8 cellular contexts compared by ENCODE assay signal in genomic region chr12:108832730-108833354, GRCh38. TPM values are rescaled to one million over a fixed set of nuclear protein-coding genes. Genes with fewer than 3 reads are reported as not detected.
A peak's percentile ranks its signal among the peaks of the same experiment; 100 is the strongest.
DNase-seq lines count a peak whose midpoint lies in the region; ATAC-seq and TF ChIP-seq lines count a peak whose summit lies in the region.

No MANE protein-coding gene starts in this region.

- 0 out of 2 replicates have a peak overlapping the region, but pooled peaks have one; percentile 32 for H3K27ac ChIP-seq in GM23338 (ENCODE audit: low read depth)
- H3K27ac ChIP-seq in right atrium auricular region, result peak overlapping the region; percentile 82 to 92
- peak overlapping the region; percentile 99 for H3K27ac ChIP-seq in smooth muscle cell (ENCODE audit: low read depth)

- no peaks in the 10 kb centered on the region for H3K9me3 Mint-ChIP-seq in GM23338

- peaks cover 4% of the 10 kb centered on the region for H3K4me1 Mint-ChIP-seq in GM23338

- H4K20me1 ChIP-seq in GM23338 (replicated peaks; ENCODE audit: insufficient read depth) (no peaks in the 10 kb centered on the region; the same call in 1 of the 2 replicates), smooth muscle cell (ENCODE audit: low read depth) (no peaks in the 10 kb centered on the region)

- peak overlapping the region; percentile 83 for H3K9ac ChIP-seq in smooth muscle cell (ENCODE audit: low read depth)

- ATAC-seq in GM23338, result no peak
- no peak for ATAC-seq in HG03460 (IDR thresholded peaks at IDR 0.05; ENCODE audit: unreplicated experiment)

- 34% methylated on average over 10 of the region's 10 CpGs for WGBS in smooth muscle cell (ENCODE audit: low lambda C conversion rate)

- TF ChIP-seq CTCF in GM23338 (conservative IDR thresholded peaks at IDR 0.05; ENCODE audit: low read depth in 2 of 2), result no peak
- TF ChIP-seq CTCF in right atrium auricular region (IDR thresholded peaks at IDR 0.05), result no peak
- no peak for TF ChIP-seq CTCF in smooth muscle cell (IDR thresholded peaks at IDR 0.05; ENCODE audit: borderline replicate concordance, insufficient read depth, poor library complexity, severe bottlenecking)

- H3K9me2 ChIP-seq in GM23338 (ENCODE audit: insufficient read depth), result no peaks in the 10 kb centered on the region

- H2AFZ ChIP-seq in GM23338, result no peak overlapping the region
- H2AFZ ChIP-seq in smooth muscle cell (ENCODE audit: low read depth), result no peak overlapping the region

- H3K27me3 Mint-ChIP-seq in GM23338 (ENCODE audit: insufficient read depth, low read depth, poor library complexity), result no peaks in the 10 kb centered on the region

- 0 out of 2 replicates have a peak overlapping the region, but pooled peaks have one; percentile 44 for H3K27ac Mint-ChIP-seq in GM23338

- DNase-seq in GM23338 (ENCODE audit: low spot score) (no peak), astrocyte of the hippocampus (ENCODE audit: low read depth, low spot score) (peak; percentile 94), right atrium auricular region (ENCODE audit: low spot score) (no peak), smooth muscle cell (lab: John Stamatoyannopoulos, UW; ENCODE audit: unreplicated experiment) (no peak), NCI-H1694 (lab: John Stamatoyannopoulos, UW) (no peak), NCI-H2107 treated with DMSO at 0.1 percent for 48 hours (lab: John Stamatoyannopoulos, UW; ENCODE audit: unreplicated experiment) (no peak)
- no peak for DNase-seq in stimulated activated CD4-positive, alpha-beta T cell treated with anti-CD3 and anti-CD28 coated beads, Interleukin-1b, Interleukin-23, amount 100 ng/mL, for 48 hours

- peaks cover 2% of the 10 kb centered on the region; the same call in 2 of the 3 replicates for H3K36me3 Mint-ChIP-seq in GM23338 (ENCODE audit: low read depth)

- H3K4me2 ChIP-seq in GM23338 (no peak overlapping the region), smooth muscle cell (peak overlapping the region; percentile 60)

- peaks cover 3% of the 10 kb centered on the region; the same call in 1 of the 2 replicates for H3K79me2 ChIP-seq in GM23338 (replicated peaks; ENCODE audit: insufficient read depth)
- H3K79me2 ChIP-seq in smooth muscle cell (ENCODE audit: low read depth), result peaks cover 75% of the 10 kb centered on the region

- H3K9me3 ChIP-seq in right atrium auricular region (no peaks in the 10 kb centered on the region), smooth muscle cell (replicated peaks; ENCODE audit: low read depth) (no peaks in the 10 kb centered on the region)

- H3K4me3 ChIP-seq in GM23338 (no peak overlapping the region), right atrium auricular region (peak overlapping the region in 1 of 2 donors; percentile 16), smooth muscle cell (no peak overlapping the region)

- no peak overlapping the region for H3K4me3 Mint-ChIP-seq in GM23338

- H3K4me1 ChIP-seq in GM23338 (ENCODE audit: insufficient read depth) (peaks cover 8% of the 10 kb centered on the region; the same call in 1 of the 2 replicates), right atrium auricular region (peaks cover 0 to 87% of the 10 kb centered on the region in 2 donors), smooth muscle cell (ENCODE audit: low read depth) (peaks cover 24% of the 10 kb centered on the region)

- H3K36me3 ChIP-seq in GM23338 (ENCODE audit: insufficient read depth) (no peaks in the 10 kb centered on the region), right atrium auricular region (peaks cover 29% of the 10 kb centered on the region), smooth muscle cell (ENCODE audit: low read depth) (no peaks in the 10 kb centered on the region)

- H3F3A ChIP-seq in GM23338 (replicated peaks; ENCODE audit: low read depth), result no peaks in the 10 kb centered on the region
- H3F3A ChIP-seq in smooth muscle cell (ENCODE audit: low read depth), result peaks cover 51% of the 10 kb centered on the region

- H3K27me3 ChIP-seq in GM23338 (ENCODE audit: insufficient read depth) (no peaks in the 10 kb centered on the region), right atrium auricular region (no peaks in the 10 kb centered on the region), smooth muscle cell (ENCODE audit: low read depth) (no peaks in the 10 kb centered on the region)

TF ChIP-seq in GM23338, 12 proteins besides CTCF, POLR2A, EP300 and RAD21 (continues in another document):
- TF ChIP-seq POLR2AphosphoS5 (IDR thresholded peaks at IDR 0.05; ENCODE audit: low read depth) (no peak), ZNF331 (CRISPR knock-in tag; IDR thresholded peaks at IDR 0.05; ENCODE audit: low read depth) (no peak), ZNF462 (CRISPR knock-in tag; IDR thresholded peaks at IDR 0.05) (no peak), JUNB (IDR thresholded peaks at IDR 0.05; ENCODE audit: unreplicated experiment) (no peak), NANOG (IDR thresholded peaks at IDR 0.05; ENCODE audit: borderline replicate concordance) (no peak), STAT1 (IDR thresholded peaks at IDR 0.05; ENCODE audit: unreplicated experiment) (no peak), ZNF114 (CRISPR knock-in tag; IDR thresholded peaks at IDR 0.05) (no peak)

RNA-seq across cellular contexts. Expression of gene SSH1, which starts 24.5 kb away (rescaled TPM):
- total RNA-seq in GM23338 (2014; rRNA removed; shearing (Covaris generic)), result 10.8 and 11.8 TPM in 2 replicates
- polyA plus RNA-seq in GM23338 (2016; fragmentation: Nextera tagmentation; extraction: Ambion mirVana) (3.4 and 3.6 TPM in 2 replicates), smooth muscle cell (22.0 and 24.7 TPM in 2 replicates)
- total RNA-seq in right atrium auricular region (10 to 100 TPM; 22.0 to 25.9 TPM), smooth muscle cell (15.2 and 17.2 TPM in 2 replicates)

RNA-seq across cellular contexts. Expression of gene DAO, which starts 47.0 kb away (rescaled TPM):
- total RNA-seq in GM23338 (2014; rRNA removed; shearing (Covaris generic)), result not detected in 2 replicates
- polyA plus RNA-seq in GM23338 (2016; fragmentation: Nextera tagmentation; extraction: Ambion mirVana) (not detected in 2 replicates), smooth muscle cell (not detected in 2 replicates)
- total RNA-seq in right atrium auricular region (not detected), smooth muscle cell (not detected in 2 replicates)

Comparison
In these comparisons a context has a peak if more than half of its experiments do, and no peak if none do; other contexts are left out.
1. H3K27ac ChIP-seq: peak in every context shown above with its lines; median percentile 99 in smooth muscle cell; 87 in right atrium auricular region; 32 in GM23338.